In the genomic region with DNA sequence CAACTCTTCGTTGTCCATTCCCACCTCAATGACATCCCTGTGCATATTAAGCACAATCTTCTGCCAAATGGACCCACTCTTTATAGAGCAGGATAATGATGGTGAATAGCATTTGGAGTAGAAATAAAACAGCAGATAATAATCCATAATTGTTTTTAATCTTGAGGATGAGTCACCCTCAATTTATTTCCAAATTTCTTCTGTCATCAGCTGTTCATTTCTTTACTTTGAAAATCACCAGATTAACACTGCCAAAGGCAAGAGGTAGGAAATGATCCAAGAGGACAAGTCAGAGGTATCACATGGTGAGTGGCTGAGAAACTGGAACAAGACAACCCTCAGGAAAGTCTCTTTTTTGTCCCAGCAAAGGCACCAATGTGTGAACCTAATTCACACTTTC, we compare ENCODE assay signal across 18 cellular contexts. TPM values are rescaled to one million over a fixed set of nuclear protein-coding genes. Genes with fewer than 3 reads are reported as not detected.
DNase-seq lines count a peak whose midpoint lies in the region; ATAC-seq and TF ChIP-seq lines count a peak whose summit lies in the region.
"Had no signal": no experiment of that assay in that cellular context is flagged by ENCODE, and none has a peak within 500 bp of the region (broad histone marks: within the 10 kb centered on the region; RNA-seq: fewer than 3 reads in every experiment).

No MANE protein-coding gene starts in this region.

- WGBS in SK-N-SH (ENCODE audit: low lambda C conversion rate) = 71% methylated on average over 1 of the region's 1 CpG
- 81 to 89% methylated on average over 1 of the region's 1 CpG for WGBS in aorta, 2 donors

- POLR2A ChIA-PET in SK-N-SH (lab: Yijun Ruan, JAX) = no interaction called here

- TF ChIP-seq CTCF in SK-N-SH (IDR thresholded peaks at IDR 0.05) (no peak), osteoblast (IDR thresholded peaks at IDR 0.05; ENCODE audit: extremely low read depth, low read depth, low read length) (no peak), lower lobe of right lung (IDR thresholded peaks at IDR 0.05) (no peak), GM10266 (IDR thresholded peaks at IDR 0.05; ENCODE audit: control insufficient read depth, insufficient read depth, low read depth, missing control alignments) (no peak)

- H3K27me3 ChIP-seq in SK-N-SH (ENCODE audit: insufficient read depth) (no peaks in the 10 kb centered on the region), osteoblast (ENCODE audit: insufficient read depth, low read length) (no peaks in the 10 kb centered on the region), aorta (ENCODE audit: control insufficient read depth in 1 of 2, insufficient read depth in 2 of 2, low read length in 1 of 2) (no peaks in the 10 kb centered on the region), lower lobe of right lung (ENCODE audit: low read depth) (no peaks in the 10 kb centered on the region)
- H3K27me3 ChIP-seq: right lobe of liver, thyroid gland had no signal

- no peaks in the 10 kb centered on the region for H3K79me2 ChIP-seq in SK-N-SH (ENCODE audit: insufficient read depth)
- no peaks in the 10 kb centered on the region for H3K79me2 ChIP-seq in osteoblast (ENCODE audit: insufficient read depth, low read length)

- no peak overlapping the region for H3K9ac ChIP-seq in SK-N-SH

- H3F3A ChIP-seq in SK-N-SH (replicated peaks; ENCODE audit: insufficient read depth) = peaks cover 5% of the 10 kb centered on the region

- TF ChIP-seq EP300 in SK-N-SH (IDR thresholded peaks at IDR 0.05; ENCODE audit: borderline replicate concordance in 1 of 2, low read depth in 1 of 2, low read length in 1 of 2) = no peak

- no peak overlapping the region for H2AFZ ChIP-seq in SK-N-SH (ENCODE audit: low read depth)
- H2AFZ ChIP-seq in osteoblast (ENCODE audit: low read length) = no peak overlapping the region

- H3K9me3 ChIP-seq in SK-N-SH (no peaks in the 10 kb centered on the region), osteoblast (ENCODE audit: low read depth, low read length) (no peaks in the 10 kb centered on the region), aorta (ENCODE audit: control insufficient read depth, low read length) (no peaks in the 10 kb centered on the region), lower lobe of right lung (no peaks in the 10 kb centered on the region)
- H3K9me3 ChIP-seq: mucosa of descending colon, right lobe of liver, thyroid gland had no signal

- no peaks in the 10 kb centered on the region for H3K9me2 ChIP-seq in SK-N-SH

- H3K4me2 ChIP-seq in SK-N-SH (no peak overlapping the region), osteoblast (ENCODE audit: insufficient read depth, low read length) (no peak overlapping the region)

- H3K4me3 ChIP-seq in SK-N-SH (ENCODE audit: low read depth in 2 of 2, low read length in 1 of 2) (no peak overlapping the region), osteoblast (ENCODE audit: insufficient read depth, low read length) (no peak overlapping the region), aorta (ENCODE audit: low read length in 2 of 2) (no peak overlapping the region), lower lobe of right lung (no peak overlapping the region)
- H3K4me3 ChIP-seq: mucosa of descending colon, right lobe of liver, thyroid gland had no signal

- no peak for ATAC-seq in SK-N-SH treated with all-trans-retinoic acid at 6 μM for 48 hours
- ATAC-seq in aorta (ENCODE audit: low FRiP score) = peak; percentile 64
- ATAC-seq in lower lobe of right lung = no peak
- ATAC-seq: mucosa of descending colon had no signal

- CTCF ChIA-PET in SK-N-SH (lab: Yijun Ruan, JAX) = interaction anchor here (0.6 kb wide), 1 partner anchor 174 kb away, joined by 3 read pairs; no protein-coding TSS in a partner anchor

- no peaks in the 10 kb centered on the region for H4K20me1 ChIP-seq in SK-N-SH (ENCODE audit: insufficient read depth)
- H4K20me1 ChIP-seq in osteoblast (ENCODE audit: insufficient read depth, low read length) = no peaks in the 10 kb centered on the region

- no peak for TF ChIP-seq RAD21 in SK-N-SH (IDR thresholded peaks at IDR 0.05; ENCODE audit: low read length)

- H3K36me3 ChIP-seq in SK-N-SH (replicated peaks in 1 of 2; ENCODE audit: control insufficient read depth in 1 of 2, insufficient read depth in 2 of 2, low read length in 1 of 2) = peaks cover 0 to 4% of the 10 kb centered on the region in 2 experiments
- H3K36me3 ChIP-seq in osteoblast (ENCODE audit: insufficient read depth, low read length) = no peaks in the 10 kb centered on the region
- H3K36me3 ChIP-seq in aorta (ENCODE audit: control insufficient read depth in 1 of 2, insufficient read depth in 2 of 2, low read length in 1 of 2) = peaks cover 0 to 1% of the 10 kb centered on the region in 2 donors
- peaks cover 8% of the 10 kb centered on the region for H3K36me3 ChIP-seq in lower lobe of right lung
- H3K36me3 ChIP-seq: right lobe of liver had no signal

- H3K4me1 ChIP-seq in SK-N-SH (ENCODE audit: control insufficient read depth in 1 of 2, insufficient read depth in 2 of 2, low read depth in 1 of 2, low read length in 1 of 2) (no peaks in the 10 kb centered on the region), osteoblast (ENCODE audit: insufficient read depth, low read length) (peaks cover 9% of the 10 kb centered on the region), aorta (ENCODE audit: control insufficient read depth in 1 of 2, insufficient read depth in 2 of 2, low read length in 2 of 2) (no peaks in the 10 kb centered on the region), lower lobe of right lung (no peaks in the 10 kb centered on the region)
- H3K4me1 ChIP-seq: thyroid gland had no signal

- intact Hi-C loops in aorta (cut with DNase I) (no loop called here), lower lobe of right lung (cut with DNase I) (no loop called here)

- H3K27ac ChIP-seq in SK-N-SH (ENCODE audit: low read depth in 2 of 2, low read length in 1 of 2) (no peak overlapping the region), osteoblast (ENCODE audit: low read depth, low read length) (no peak overlapping the region), aorta (ENCODE audit: low read depth in 1 of 2, low read length in 2 of 2) (no peak overlapping the region), lower lobe of right lung (no peak overlapping the region)
- H3K27ac ChIP-seq: 22Rv1, right lobe of liver had no signal

- DNase-seq in SK-N-SH = no peak
- DNase-seq in fibroblast of peridontal ligament (ENCODE audit: extremely low read depth) = peak; percentile 35
- peak; percentile 31 for DNase-seq in osteoblast (ENCODE audit: insufficient read length, low spot score, missing footprints)
- no peak for DNase-seq in aorta
- DNase-seq in lower lobe of right lung = no peak
- no peak for DNase-seq in stimulated activated CD8-positive, alpha-beta memory T cell treated with anti-CD3 and anti-CD28 coated beads, Interleukin-4, amount 100 ng/mL, for 48 hours
- DNase-seq in GM10266 (ENCODE audit: extremely low spot score) = no peak
- DNase-seq: activated CD4-positive, CD25-positive, alpha-beta regulatory T cell; C1 segment of cervical spinal cord; DMS 273 treated with DMSO at 0.1 percent for 48 hours; mucosa of descending colon; MV-4-11; NCI-H2029; right lobe of liver; SIG-M5; thyroid gland had no signal

TF ChIP-seq in SK-N-SH, 30 proteins besides CTCF, POLR2A, EP300 and RAD21:
- TF ChIP-seq TCF12 (IDR thresholded peaks at IDR 0.05) (peak; percentile 12; the same call in 1 of the 2 replicates), NFIC (IDR thresholded peaks at IDR 0.05; ENCODE audit: borderline replicate concordance) (no peak)

TF ChIP-seq in SK-N-SH treated with all-trans-retinoic acid at 6 μM for 48 hours, 23 proteins besides CTCF, POLR2A, EP300 and RAD21 (continues in another document):
- no peak for TF ChIP-seq CSDC2 (CRISPR knock-in tag; IDR thresholded peaks at IDR 0.05)
- TF ChIP-seq ZNF70 (CRISPR knock-in tag; IDR thresholded peaks at IDR 0.05) = no peak
- no peak for TF ChIP-seq SNAI2 (CRISPR knock-in tag; IDR thresholded peaks at IDR 0.05)
- TF ChIP-seq ISL1 (CRISPR knock-in tag; IDR thresholded peaks at IDR 0.05) = no peak
- TF ChIP-seq ARNTL (CRISPR knock-in tag; IDR thresholded peaks at IDR 0.05; ENCODE audit: borderline replicate concordance, low read depth) = no peak
- TF ChIP-seq ZNF565 (CRISPR knock-in tag; conservative IDR thresholded peaks at IDR 0.05; ENCODE audit: low read depth) = no peak
- TF ChIP-seq TOX (CRISPR knock-in tag; IDR thresholded peaks at IDR 0.05; ENCODE audit: borderline replicate concordance) = no peak
- TF ChIP-seq ZFP30 (CRISPR knock-in tag; IDR thresholded peaks at IDR 0.05) = no peak
- no peak for TF ChIP-seq TCF4 (CRISPR knock-in tag; IDR thresholded peaks at IDR 0.05; ENCODE audit: borderline replicate concordance)
- no peak for TF ChIP-seq RARB (CRISPR knock-in tag; IDR thresholded peaks at IDR 0.05)
- no peak for TF ChIP-seq GLIS3 (CRISPR knock-in tag; IDR thresholded peaks at IDR 0.05)
- TF ChIP-seq ZC3H10 (CRISPR knock-in tag; IDR thresholded peaks at IDR 0.05) = no peak
- TF ChIP-seq ZFP3 (CRISPR knock-in tag; IDR thresholded peaks at IDR 0.05) = no peak
- TF ChIP-seq ZNF8 (CRISPR knock-in tag; IDR thresholded peaks at IDR 0.05) = no peak
- TF ChIP-seq ESRRG (CRISPR knock-in tag; IDR thresholded peaks at IDR 0.05) = no peak

RNA-seq across cellular contexts. Expression of gene AMBRA1, which starts 7.3 kb away (rescaled TPM):
- 10.0 and 10.4 TPM in 2 replicates for polyA plus RNA-seq in SK-N-SH (2012; rRNA removed)
- polyA plus RNA-seq in SK-N-SH (2012; cell fraction: cytosol; rRNA removed) = 5.6 and 6.9 TPM in 2 replicates
- polyA plus RNA-seq in SK-N-SH (2012; cell fraction: nucleus; rRNA removed) = 9.9 and 11.9 TPM in 2 replicates
- total RNA-seq in osteoblast = 29.7 and 30.4 TPM in 2 replicates
- total RNA-seq in aorta = 10 to 100 TPM; 27.8 to 35.0 TPM
- polyA plus RNA-seq in aorta = 1 to 10 TPM; 2.6 to 5.8 TPM
- 39.9 TPM for total RNA-seq in lower lobe of right lung

RNA-seq across cellular contexts. Expression of gene HARBI1, which starts 15.9 kb away (rescaled TPM):
- 2.4 and 3.3 TPM in 2 replicates for polyA plus RNA-seq in SK-N-SH (2012; rRNA removed)
- polyA plus RNA-seq in SK-N-SH (2012; cell fraction: cytosol; rRNA removed) = 2.7 and 3.3 TPM in 2 replicates
- 1.5 and 2.3 TPM in 2 replicates for polyA plus RNA-seq in SK-N-SH (2012; cell fraction: nucleus; rRNA removed)
- 5.8 and 6.2 TPM in 2 replicates for total RNA-seq in osteoblast
- total RNA-seq in aorta = 1 to 10 TPM; 2.3 to 3.0 TPM
- polyA plus RNA-seq in aorta = 1 to 10 TPM; 2.1 to 2.3 TPM
- 6.3 TPM for total RNA-seq in lower lobe of right lung

RNA-seq across cellular contexts. Expression of gene ATG13, which starts 16.2 kb away (rescaled TPM):
- polyA plus RNA-seq in SK-N-SH (2012; rRNA removed) = 39.4 and 52.8 TPM in 2 replicates
- 28.1 and 34.1 TPM in 2 replicates for polyA plus RNA-seq in SK-N-SH (2012; cell fraction: cytosol; rRNA removed)
- 65.1 and 87.3 TPM in 2 replicates for polyA plus RNA-seq in SK-N-SH (2012; cell fraction: nucleus; rRNA removed)
- total RNA-seq in osteoblast = 70.9 and 71.9 TPM in 2 replicates
- 10 to 100 TPM; 59.6 to 72.7 TPM for total RNA-seq in aorta
- 10 to 100 TPM; 29.9 to 46.5 TPM for polyA plus RNA-seq in aorta
- total RNA-seq in lower lobe of right lung = 54.4 TPM

Comparison
In these comparisons a context has a peak if more than half of its experiments do, and no peak if none do; other contexts are left out.
1. DNase-seq: peak in fibroblast of peridontal ligament (single experiment) and osteoblast (single experiment); none in SK-N-SH (single experiment), aorta (0 of 2), lower lobe of right lung (single experiment), stimulated activated CD8-positive, alpha-beta memory T cell treated with anti-CD3 and anti-CD28 coated beads, Interleukin-4, amount 100 ng/mL, for 48 hours (single experiment) and GM10266 (single experiment).